ENCODE assay signal across 8 cellular contexts in the genomic region with DNA sequence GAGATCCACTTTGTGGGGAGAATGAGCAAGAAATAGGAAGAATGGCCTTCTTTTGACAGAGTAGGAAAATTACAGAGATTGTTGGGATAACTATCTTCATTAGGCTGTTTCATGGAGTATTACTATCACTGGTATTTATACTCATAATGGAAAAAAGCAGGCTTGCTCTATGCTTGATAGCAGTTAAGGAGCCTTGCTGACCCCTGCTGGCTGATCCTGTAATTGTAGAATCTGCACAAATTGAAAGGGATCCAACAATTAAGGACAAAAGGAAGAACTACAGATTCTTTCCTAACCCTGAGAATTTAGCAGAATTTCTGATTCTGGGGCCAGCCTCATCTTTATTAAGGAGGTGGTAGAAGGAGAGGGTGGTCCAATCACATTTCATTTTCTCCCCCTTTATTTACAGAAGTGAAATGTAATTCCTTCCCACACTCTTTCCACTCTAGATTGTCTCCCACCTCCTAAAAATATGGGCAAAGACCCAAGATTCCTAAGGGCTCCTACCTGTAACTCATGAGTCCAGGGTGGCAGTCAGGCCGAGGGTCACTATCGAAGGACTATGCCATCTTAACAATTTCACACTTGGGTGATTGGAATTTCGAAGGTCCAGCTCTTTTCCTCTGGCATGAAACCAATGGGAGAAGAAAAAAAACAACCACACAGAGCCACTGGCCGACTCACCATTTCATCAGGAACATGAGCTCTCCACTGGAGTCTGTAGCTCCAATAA. TPM values are rescaled to one million over a fixed set of nuclear protein-coding genes. Genes with fewer than 3 reads are reported as not detected.
A peak's percentile ranks its signal among the peaks of the same experiment; 100 is the strongest.
DNase-seq lines count a peak whose midpoint lies in the region; ATAC-seq lines count a peak whose summit lies in the region.

No MANE protein-coding gene starts in this region.

- no peaks in the 10 kb centered on the region for H3K27me3 ChIP-seq in MG63

- intact Hi-C loops in left cardiac atrium (cut with DNase I), result loop anchor here (1.0 to 5.0 kb wide), 3 partner anchors 48 to 58 kb away; no protein-coding TSS in a partner anchor

- no peaks in the 10 kb centered on the region for H3K9me3 ChIP-seq in MG63

- H3K4me3 ChIP-seq in MG63, result no peak overlapping the region

- ATAC-seq in left cardiac atrium, result peak; percentile 85 to 90
- no peak for ATAC-seq in HG03025 (IDR thresholded peaks at IDR 0.05; ENCODE audit: low FRiP score, unreplicated experiment)
- no peak for ATAC-seq in HG02571 (IDR thresholded peaks at IDR 0.05; ENCODE audit: unreplicated experiment)

- peaks cover 69% of the 10 kb centered on the region for H3K36me3 ChIP-seq in MG63

- DNase-seq in Daoy (ENCODE audit: low read depth) (peak; percentile 45), MG63 (peak; percentile 66), SW480 (ENCODE audit: low spot score) (peak; percentile 64), left cardiac atrium (peak; percentile 79), retina (peak; percentile 56)
- DNase-seq in activated naive CD8-positive, alpha-beta T cell treated with anti-CD3 and anti-CD28 coated beads, Interleukin-2, amount 50 U/mL, for 16 hours (ENCODE audit: low read depth, low spot score), result peak; percentile 45

RNA-seq across cellular contexts. Expression of gene NFE2L1, which starts 26.3 kb away (rescaled TPM):
- 19.1 and 22.3 TPM in 2 replicates for total RNA-seq in Daoy (2014; rRNA removed; shearing (Covaris generic))
- 33.6 and 47.7 TPM in 2 replicates for total RNA-seq in MG63 (2014; rRNA removed; shearing (Covaris generic); ENCODE audit: low replicate concordance)
- total RNA-seq in left cardiac atrium, result 100 to 1,000 TPM; 527 to 675 TPM

RNA-seq across cellular contexts. Expression of gene CBX1, which starts 26.8 kb away (rescaled TPM):
- total RNA-seq in Daoy (2014; rRNA removed; shearing (Covaris generic)), result 81.6 and 88.1 TPM in 2 replicates
- 50.7 and 59.1 TPM in 2 replicates for total RNA-seq in MG63 (2014; rRNA removed; shearing (Covaris generic); ENCODE audit: low replicate concordance)
- 10 to 100 TPM; 29.2 to 35.6 TPM for total RNA-seq in left cardiac atrium

RNA-seq across cellular contexts. Expression of gene SNX11, which starts 33.1 kb away (rescaled TPM):
- total RNA-seq in Daoy (2014; rRNA removed; shearing (Covaris generic)), result 8.2 and 11.8 TPM in 2 replicates
- 19.3 and 19.7 TPM in 2 replicates for total RNA-seq in MG63 (2014; rRNA removed; shearing (Covaris generic); ENCODE audit: low replicate concordance)
- total RNA-seq in left cardiac atrium, result 10 to 100 TPM; 13.3 to 14.7 TPM

RNA-seq across cellular contexts. Expression of gene COPZ2, which starts 36.9 kb away (rescaled TPM):
- 0.57 and 5.5 TPM in 2 replicates for total RNA-seq in Daoy (2014; rRNA removed; shearing (Covaris generic))
- 91.7 and 130 TPM in 2 replicates for total RNA-seq in MG63 (2014; rRNA removed; shearing (Covaris generic); ENCODE audit: low replicate concordance)
- total RNA-seq in left cardiac atrium, result 10 to 100 TPM; 50.5 to 54.0 TPM

Comparison
In these comparisons a context has a peak if more than half of its experiments do, and no peak if none do; other contexts are left out.
1. ATAC-seq: peak in left cardiac atrium (2 of 2); none in HG03025 (single experiment) and HG02571 (single experiment).
2. RNA of gene NFE2L1, which starts 26.3 kb away (total RNA-seq): 527 to 675 TPM in left cardiac atrium; 33.6 to 47.7 TPM in MG63 and 19.1 to 22.3 TPM in Daoy; every median in the first group is over 10 times any median in the second.
3. Peak in every context shown above with its lines, with median percentiles within 50 percentile points of each other: DNase-seq.